13 cellular contexts compared by ENCODE assay signal in the genomic region with DNA sequence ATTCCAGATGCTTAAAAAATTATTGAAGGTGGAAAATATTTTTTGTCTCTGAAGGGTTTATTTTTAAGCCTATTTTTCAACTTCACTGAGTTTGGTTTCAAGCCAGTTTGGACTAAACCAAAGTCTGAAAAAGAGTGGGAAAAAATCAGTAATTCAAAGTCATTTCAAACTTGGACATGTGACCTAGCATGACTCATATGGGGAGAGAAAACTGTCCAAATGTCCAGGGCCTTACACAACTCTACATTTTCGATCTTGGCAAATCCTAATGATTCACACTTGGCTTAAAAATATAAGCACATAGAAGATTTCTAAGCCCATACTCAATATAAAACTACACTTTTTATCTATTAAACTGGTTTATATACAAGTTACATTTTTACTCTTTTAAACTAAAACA.
DNase-seq lines count a peak whose midpoint lies in the region; ATAC-seq and TF ChIP-seq lines count a peak whose summit lies in the region.
"Had no signal": no experiment of that assay in that cellular context is flagged by ENCODE, and none has a peak within 500 bp of the region (broad histone marks: within the 10 kb centered on the region; RNA-seq: fewer than 3 reads in every experiment).

No MANE protein-coding gene starts in this region.

- H3K36me3 ChIP-seq in RWPE2 (ENCODE audit: low read depth) (no peaks in the 10 kb centered on the region), psoas muscle (ENCODE audit: insufficient read depth in 1 of 2, low read depth in 1 of 2) (no peaks in the 10 kb centered on the region), A673 (ENCODE audit: insufficient read depth, low read length, poor library complexity, severe bottlenecking) (no peaks in the 10 kb centered on the region)

- H3K27me3 ChIP-seq in RWPE2 (ENCODE audit: insufficient read depth, poor library complexity, severe bottlenecking), result no peaks in the 10 kb centered on the region
- H3K27me3 ChIP-seq in psoas muscle (ENCODE audit: insufficient read depth in 3 of 3, low read length in 2 of 3), result no peaks in the 10 kb centered on the region
- H3K27me3 ChIP-seq in A673 (replicated peaks; ENCODE audit: insufficient read depth, low read depth, low read length, poor library complexity), result no peaks in the 10 kb centered on the region

- CTCF ChIA-PET in A673 (lab: Charles Lee), result no interaction called here

- no peaks in the 10 kb centered on the region for H3K9me3 ChIP-seq in RWPE2 (ENCODE audit: severe bottlenecking)
- no peaks in the 10 kb centered on the region for H3K9me3 ChIP-seq in psoas muscle
- no peaks in the 10 kb centered on the region for H3K9me3 ChIP-seq in A673 (ENCODE audit: low read depth, low read length, poor library complexity, severe bottlenecking)

- intact Hi-C loops in psoas muscle (cut with DNase I), result no loop called here
- intact Hi-C loops in A673 (cut with micrococcal nuclease; ENCODE audit: unreplicated experiment), result no loop called here

- in situ Hi-C loops in GM13976 (cut with MboI; ENCODE audit: low sequenced_read_pairs, unreplicated experiment), result no loop called here

- H3K27ac ChIP-seq in RWPE2 (ENCODE audit: poor library complexity, severe bottlenecking) (no peak overlapping the region), psoas muscle (no peak overlapping the region), A673 (ENCODE audit: low read depth, low read length, poor library complexity, severe bottlenecking) (no peak overlapping the region)

- no TSS peak for BruUV-seq in A673 (replicated peaks; lab: Mats Ljungman, UMichigan)

- DNase-seq in EH (ENCODE audit: low read depth), result peak; percentile 78
- DNase-seq in RWPE2 (ENCODE audit: low spot score), result no peak
- DNase-seq in fibroblast of the aortic adventitia (ENCODE audit: low read depth), result peak; percentile 99
- DNase-seq in psoas muscle, result no peak
- DNase-seq in A673 (ENCODE audit: low spot score), result no peak
- no peak for DNase-seq in activated naive CD4-positive, alpha-beta T cell (lab: John Stamatoyannopoulos, UW)
- DNase-seq in GM13976 (ENCODE audit: low spot score), result no peak
- DNase-seq: amygdala; hippocampal formation; NCI-H1694; stimulated activated CD4-positive, alpha-beta T cell treated with anti-CD3 and anti-CD28 coated beads, Interleukin-15, amount 100 ng/mL, for 24 hours had no signal

- no peak overlapping the region for H3K4me3 ChIP-seq in RWPE2 (ENCODE audit: severe bottlenecking)
- no peak overlapping the region for H3K4me3 ChIP-seq in fibroblast of the aortic adventitia (ENCODE audit: low read depth, low read length)
- H3K4me3 ChIP-seq in psoas muscle, result no peak overlapping the region
- no peak overlapping the region for H3K4me3 ChIP-seq in A673 (ENCODE audit: low read depth, low read length, poor library complexity, severe bottlenecking)

- peaks cover 13% of the 10 kb centered on the region for H3K4me1 ChIP-seq in RWPE2 (ENCODE audit: insufficient read depth, poor library complexity, severe bottlenecking)
- H3K4me1 ChIP-seq in psoas muscle, result no peaks in the 10 kb centered on the region
- no peaks in the 10 kb centered on the region for H3K4me1 ChIP-seq in A673 (ENCODE audit: insufficient read depth, low read length, poor library complexity, severe bottlenecking)

- POLR2A ChIA-PET in A673 (lab: Charles Lee; ENCODE audit: low non-redundant PET), result no interaction called here

- ATAC-seq in RWPE2 (ENCODE audit: low read depth), result peak; percentile 53; the same call in 2 of the 3 replicates
- peak in 3 of 4 donors; percentile 27 to 66 (median 44) for ATAC-seq in psoas muscle
- ATAC-seq in GM21526 (IDR thresholded peaks at IDR 0.05; ENCODE audit: low FRiP score, unreplicated experiment), result no peak
- ATAC-seq: stimulated activated effector memory CD8-positive, alpha-beta T cell treated with anti-CD3 and anti-CD28 coated beads, Interleukin-12 subunit alpha, Interleukin-12 subunit beta, amount 100 ng/mL, for 72 hours had no signal

- WGBS in psoas muscle, 3 donors, result 13 to 23% (median 17%) methylated on average over 1 of the region's 1 CpG

- TF ChIP-seq CTCF in RWPE2 (IDR thresholded peaks at IDR 0.05; ENCODE audit: poor library complexity, severe bottlenecking) (no peak), fibroblast of the aortic adventitia (IDR thresholded peaks at IDR 0.05; ENCODE audit: insufficient read depth, low read length) (no peak), psoas muscle (IDR thresholded peaks at IDR 0.05) (no peak), A673 (conservative IDR thresholded peaks at IDR 0.05; ENCODE audit: low read depth, low read length) (no peak), GM13976 (IDR thresholded peaks at IDR 0.05; ENCODE audit: borderline replicate concordance, control extremely low read depth, extremely low read depth, insufficient read depth, missing control alignments) (no peak)

Comparison
In these comparisons a context has a peak if more than half of its experiments do, and no peak if none do; other contexts are left out.
1. DNase-seq: peak in EH (single experiment) and fibroblast of the aortic adventitia (single experiment); none in RWPE2 (single experiment), psoas muscle (0 of 2), A673 (single experiment), activated naive CD4-positive, alpha-beta T cell (0 of 4) and GM13976 (single experiment).